ENCODE assay signal across 9 cellular contexts in the genomic region with DNA sequence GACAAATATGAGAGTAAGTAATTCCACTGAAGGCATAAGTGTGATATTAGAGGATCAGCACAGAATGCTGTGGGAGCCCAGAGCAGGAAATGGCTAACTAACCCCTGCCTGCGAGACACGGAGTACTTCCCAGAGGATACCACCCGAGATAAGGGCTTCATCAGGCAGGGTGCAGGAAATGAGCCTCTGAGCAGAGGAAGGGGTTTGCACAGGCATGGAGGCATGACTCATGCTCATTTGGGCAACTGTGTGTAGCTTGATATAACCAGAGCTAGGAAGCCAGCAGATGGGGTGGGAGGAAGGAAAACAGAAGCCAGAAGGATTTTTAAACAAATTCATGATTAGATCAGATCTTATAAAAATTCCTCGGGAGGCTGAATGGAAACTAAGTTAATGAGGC.
A peak's percentile ranks its signal among the peaks of the same experiment; 100 is the strongest.
DNase-seq lines count a peak whose midpoint lies in the region; ATAC-seq, FAIRE-seq and TF ChIP-seq lines count a peak whose summit lies in the region.
"Had no signal": no experiment of that assay in that cellular context is flagged by ENCODE, and none has a peak within 500 bp of the region (broad histone marks: within the 10 kb centered on the region; RNA-seq: fewer than 3 reads in every experiment).

No MANE protein-coding gene starts in this region.

- peak; percentile 85 for FAIRE-seq in K562 (lab: Jason Lieb, UNC)
- FAIRE-seq: GM12891 had no signal

- H3K9me1 ChIP-seq in K562 (ENCODE audit: control insufficient read depth, insufficient read depth, low read length), result no peaks in the 10 kb centered on the region

- H3K4me3 ChIP-seq in K562 (no peak overlapping the region), mesodermal cell (ENCODE audit: extremely low read depth, insufficient read depth, low read length, poor library complexity, severe bottlenecking) (no peak overlapping the region)
- H3K4me3 ChIP-seq: prostate gland had no signal

- H3K4me1 ChIP-seq in K562 (replicated peaks in 1 of 2; ENCODE audit: control insufficient read depth in 2 of 2, insufficient read depth in 2 of 2, low read length in 2 of 2), result peaks cover 0 to 8% of the 10 kb centered on the region in 2 experiments; a peak in 4 of 5 replicates
- H3K4me1 ChIP-seq in mesodermal cell (ENCODE audit: control insufficient read depth, insufficient read depth, low read length, poor library complexity, severe bottlenecking), result peaks cover 16% of the 10 kb centered on the region
- H3K4me1 ChIP-seq: prostate gland had no signal

- TF ChIP-seq POLR2A in K562 (conservative IDR thresholded peaks at IDR 0.05), result no peak

- intact Hi-C loops in K562 (cut with micrococcal nuclease), result no loop called here

- H3K27ac ChIP-seq in K562 (ENCODE audit: extremely low read depth, low read depth, low read length), result no peak overlapping the region; the same call in 2 of the 3 replicates
- peak overlapping the region; percentile 70 for H3K27ac ChIP-seq in mesodermal cell (ENCODE audit: low read depth, low read length, severe bottlenecking)
- H3K27ac ChIP-seq: prostate gland had no signal

- POLR2A ChIA-PET in K562 (lab: Yijun Ruan, JAX), result interaction anchor here (0.7 kb wide), 1 partner anchor 47 kb away, joined by 4 read pairs; no protein-coding TSS in a partner anchor

- H2AFZ ChIP-seq in K562 (ENCODE audit: low read depth, low read length), result peak overlapping the region; percentile 46; the same call in 1 of the 2 replicates

- peak; percentile 33 for DNase-seq in DMS53 (lab: John Stamatoyannopoulos, UW)
- DNase-seq in Kasumi-1 (lab: John Stamatoyannopoulos, UW), result peak; percentile 92 to 94
- DNase-seq in K562 (ENCODE audit: extremely low read depth in 1 of 4, low spot score in 3 of 4), result peak; percentile 15 to 70 (median 46)
- DNase-seq in NCI-H1930 (lab: John Stamatoyannopoulos, UW), result no peak

- no peaks in the 10 kb centered on the region for H3K36me3 ChIP-seq in K562 (ENCODE audit: control insufficient read depth, insufficient read depth, low read length)
- H3K36me3 ChIP-seq in mesodermal cell (ENCODE audit: control insufficient read depth, insufficient read depth, low read length), result no peaks in the 10 kb centered on the region
- H3K36me3 ChIP-seq: prostate gland had no signal

- no peak overlapping the region for H3K9ac ChIP-seq in K562 (ENCODE audit: insufficient read depth in 1 of 2, low read depth in 2 of 2, low read length in 2 of 2)

- H3K79me2 ChIP-seq in K562 (ENCODE audit: control insufficient read depth, insufficient read depth, low read length), result no peaks in the 10 kb centered on the region

- CTCF ChIA-PET in K562 (lab: Yijun Ruan, JAX; ENCODE audit: low intra/inter-chr PET ratio), result no interaction called here

- peak; percentile 45; the same call in 1 of the 2 replicates for TF ChIP-seq EP300 in K562 (IDR thresholded peaks at IDR 0.05; ENCODE audit: low read length)

- BruUV-seq in K562 (replicated peaks; lab: Mats Ljungman, UMichigan), result no TSS peak

- H4K20me1 ChIP-seq in K562 (replicated peaks; ENCODE audit: control insufficient read depth, insufficient read depth, low read length), result no peaks in the 10 kb centered on the region

- 0% methylated on average over 4 of the region's 4 CpGs for WGBS in K562 (ENCODE audit: insufficient coverage, low coverage, missing lambda C conversion rate)
- WGBS in mesodermal cell (ENCODE audit: insufficient coverage in 2 of 2), 2 experiments, result 18 to 48% methylated on average over 3 to 4 of the region's 4 CpGs

- in situ Hi-C loops in K562 (cut with MboI), result no loop called here

- ATAC-seq in K562, result peak; percentile 85
- ATAC-seq in GM19023 (IDR thresholded peaks at IDR 0.05; ENCODE audit: unreplicated experiment), result no peak
- ATAC-seq in GM19351 (IDR thresholded peaks at IDR 0.05; ENCODE audit: unreplicated experiment), result no peak

- H3K4me2 ChIP-seq in K562 (ENCODE audit: insufficient read depth, low read length), result peak overlapping the region; percentile 57

- H3K9me3 ChIP-seq in K562 (replicated peaks; ENCODE audit: control insufficient read depth, insufficient read depth, low read depth, low read length) (no peaks in the 10 kb centered on the region), mesodermal cell (ENCODE audit: control insufficient read depth, low read length) (no peaks in the 10 kb centered on the region)
- H3K9me3 ChIP-seq: prostate gland had no signal

- TF ChIP-seq RAD21 in K562 (CRISPR knock-in tag; conservative IDR thresholded peaks at IDR 0.05 in 1 of 2, IDR thresholded peaks at IDR 0.05 in 1 of 2), result no peak; a peak in 1 of 4 replicates

- H3K27me3 ChIP-seq in K562 (ENCODE audit: control insufficient read depth in 2 of 2, insufficient read depth in 2 of 2, low read length in 2 of 2), result no peaks in the 10 kb centered on the region

- TF ChIP-seq CTCF in K562 (IDR thresholded peaks at IDR 0.05 in 2 of 3, conservative IDR thresholded peaks at IDR 0.05 in 1 of 3; ENCODE audit: insufficient read depth in 2 of 3, low read depth in 1 of 3, low read length in 3 of 3), result 0 out of 6 replicates have a peak, but pooled peaks of 1 of the 3 experiments have one; percentile 6

TF ChIP-seq in K562, 482 proteins besides CTCF, POLR2A, EP300 and RAD21 (continues in another document):
- TF ChIP-seq SMARCA4 (IDR thresholded peaks at IDR 0.05), result peak; percentile 73
- TF ChIP-seq, protein P1, sequence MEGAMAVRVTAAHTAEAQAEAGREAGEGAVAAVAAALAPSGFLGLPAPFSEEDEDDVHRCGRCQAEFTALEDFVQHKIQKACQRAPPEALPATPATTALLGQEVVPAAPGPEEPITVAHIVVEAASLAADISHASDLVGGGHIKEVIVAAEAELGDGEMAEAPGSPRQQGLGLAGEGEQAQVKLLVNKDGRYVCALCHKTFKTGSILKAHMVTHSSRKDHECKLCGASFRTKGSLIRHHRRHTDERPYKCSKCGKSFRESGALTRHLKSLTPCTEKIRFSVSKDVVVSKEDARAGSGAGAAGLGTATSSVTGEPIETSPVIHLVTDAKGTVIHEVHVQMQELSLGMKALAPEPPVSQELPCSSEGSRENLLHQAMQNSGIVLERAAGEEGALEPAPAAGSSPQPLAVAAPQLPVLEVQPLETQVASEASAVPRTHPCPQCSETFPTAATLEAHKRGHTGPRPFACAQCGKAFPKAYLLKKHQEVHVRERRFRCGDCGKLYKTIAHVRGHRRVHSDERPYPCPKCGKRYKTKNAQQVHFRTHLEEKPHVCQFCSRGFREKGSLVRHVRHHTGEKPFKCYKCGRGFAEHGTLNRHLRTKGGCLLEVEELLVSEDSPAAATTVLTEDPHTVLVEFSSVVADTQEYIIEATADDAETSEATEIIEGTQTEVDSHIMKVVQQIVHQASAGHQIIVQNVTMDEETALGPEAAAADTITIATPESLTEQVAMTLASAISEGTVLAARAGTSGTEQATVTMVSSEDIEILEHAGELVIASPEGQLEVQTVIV (CRISPR knock-in tag; IDR thresholded peaks at IDR 0.05; ENCODE audit: borderline replicate concordance), result no peak
- TF ChIP-seq RCOR1 (IDR thresholded peaks at IDR 0.05; ENCODE audit: borderline replicate concordance in 1 of 2, low read depth in 2 of 2, low read length in 2 of 2), result peak in 1 of 2 experiments; percentile 74; a peak in 1 of 4 replicates
- no peak for TF ChIP-seq NCOA4 (IDR thresholded peaks at IDR 0.05; ENCODE audit: partially characterized antibody)
- TF ChIP-seq EHMT2 (IDR thresholded peaks at IDR 0.05), result peak; percentile 72; the same call in 1 of the 2 replicates
- TF ChIP-seq NCOA2 (IDR thresholded peaks at IDR 0.05; ENCODE audit: partially characterized antibody in 2 of 2), result no peak
- TF ChIP-seq, protein P2, sequence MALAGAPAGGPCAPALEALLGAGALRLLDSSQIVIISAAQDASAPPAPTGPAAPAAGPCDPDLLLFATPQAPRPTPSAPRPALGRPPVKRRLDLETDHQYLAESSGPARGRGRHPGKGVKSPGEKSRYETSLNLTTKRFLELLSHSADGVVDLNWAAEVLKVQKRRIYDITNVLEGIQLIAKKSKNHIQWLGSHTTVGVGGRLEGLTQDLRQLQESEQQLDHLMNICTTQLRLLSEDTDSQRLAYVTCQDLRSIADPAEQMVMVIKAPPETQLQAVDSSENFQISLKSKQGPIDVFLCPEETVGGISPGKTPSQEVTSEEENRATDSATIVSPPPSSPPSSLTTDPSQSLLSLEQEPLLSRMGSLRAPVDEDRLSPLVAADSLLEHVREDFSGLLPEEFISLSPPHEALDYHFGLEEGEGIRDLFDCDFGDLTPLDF (CRISPR knock-in tag; IDR thresholded peaks at IDR 0.05), result no peak
- no peak for TF ChIP-seq ZBTB1 (CRISPR knock-in tag; IDR thresholded peaks at IDR 0.05; ENCODE audit: borderline replicate concordance, low read depth)
- TF ChIP-seq, protein P3, sequence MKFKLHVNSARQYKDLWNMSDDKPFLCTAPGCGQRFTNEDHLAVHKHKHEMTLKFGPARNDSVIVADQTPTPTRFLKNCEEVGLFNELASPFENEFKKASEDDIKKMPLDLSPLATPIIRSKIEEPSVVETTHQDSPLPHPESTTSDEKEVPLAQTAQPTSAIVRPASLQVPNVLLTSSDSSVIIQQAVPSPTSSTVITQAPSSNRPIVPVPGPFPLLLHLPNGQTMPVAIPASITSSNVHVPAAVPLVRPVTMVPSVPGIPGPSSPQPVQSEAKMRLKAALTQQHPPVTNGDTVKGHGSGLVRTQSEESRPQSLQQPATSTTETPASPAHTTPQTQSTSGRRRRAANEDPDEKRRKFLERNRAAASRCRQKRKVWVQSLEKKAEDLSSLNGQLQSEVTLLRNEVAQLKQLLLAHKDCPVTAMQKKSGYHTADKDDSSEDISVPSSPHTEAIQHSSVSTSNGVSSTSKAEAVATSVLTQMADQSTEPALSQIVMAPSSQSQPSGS (CRISPR knock-in tag; IDR thresholded peaks at IDR 0.05), result no peak
- peak; percentile 69; the same call in 1 of the 2 replicates for TF ChIP-seq TCF3 (CRISPR knock-in tag; IDR thresholded peaks at IDR 0.05)
- TF ChIP-seq SMARCA5 (IDR thresholded peaks at IDR 0.05), result no peak
- peak; percentile 94 for TF ChIP-seq JUND (IDR thresholded peaks at IDR 0.05; ENCODE audit: borderline replicate concordance, low read depth, low read length)
- peak; percentile 90; the same call in 2 of the 3 replicates for TF ChIP-seq JUND (tag; IDR thresholded peaks at IDR 0.05; ENCODE audit: borderline replicate concordance, low read depth, low read length)
- no peak for TF ChIP-seq XRCC5 (IDR thresholded peaks at IDR 0.05; ENCODE audit: low read depth, low read length)
- TF ChIP-seq, protein P4, sequence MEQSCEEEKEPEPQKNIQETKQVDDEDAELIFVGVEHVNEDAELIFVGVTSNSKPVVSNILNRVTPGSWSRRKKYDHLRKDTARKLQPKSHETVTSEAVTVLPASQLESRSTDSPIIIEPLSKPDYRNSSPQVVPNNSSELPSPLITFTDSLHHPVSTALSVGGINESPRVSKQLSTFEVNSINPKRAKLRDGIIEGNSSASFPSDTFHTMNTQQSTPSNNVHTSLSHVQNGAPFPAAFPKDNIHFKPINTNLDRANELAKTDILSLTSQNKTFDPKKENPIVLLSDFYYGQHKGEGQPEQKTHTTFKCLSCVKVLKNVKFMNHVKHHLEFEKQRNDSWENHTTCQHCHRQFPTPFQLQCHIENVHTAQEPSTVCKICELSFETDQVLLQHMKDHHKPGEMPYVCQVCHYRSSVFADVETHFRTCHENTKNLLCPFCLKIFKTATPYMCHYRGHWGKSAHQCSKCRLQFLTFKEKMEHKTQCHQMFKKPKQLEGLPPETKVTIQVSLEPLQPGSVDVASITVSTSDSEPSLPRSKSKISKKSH (CRISPR knock-in tag; IDR thresholded peaks at IDR 0.05), result no peak

Comparison
In these comparisons a context has a peak if more than half of its experiments do, and no peak if none do; other contexts are left out.
1. DNase-seq: peak in DMS53 (single experiment), Kasumi-1 (2 of 2) and K562 (4 of 4); none in NCI-H1930 (0 of 2).